ENCODE assay signal across 24 cellular contexts in genomic region chr10:12800302-12800701, GRCh38.
DNase-seq lines count a peak whose midpoint lies in the region; ATAC-seq and TF ChIP-seq lines count a peak whose summit lies in the region.
"Had no signal": no experiment of that assay in that cellular context is flagged by ENCODE, and none has a peak within 500 bp of the region (broad histone marks: within the 10 kb centered on the region; RNA-seq: fewer than 3 reads in every experiment).

No MANE protein-coding gene starts in this region.

- no peak overlapping the region for H3K18ac ChIP-seq in H9 (ENCODE audit: insufficient read length, low read depth, low read length)

- H4K20me1 ChIP-seq in H9 (ENCODE audit: control insufficient read depth, insufficient read depth, insufficient read length) = no peaks in the 10 kb centered on the region

- H3K9ac ChIP-seq in H9 (ENCODE audit: extremely low read depth, insufficient read length, low read length) = no peak overlapping the region

- no peak overlapping the region for H3K4me2 ChIP-seq in H9 (ENCODE audit: insufficient read depth, insufficient read length, low read length)

- no peak overlapping the region for H4K5ac ChIP-seq in H9 (ENCODE audit: insufficient read length, low read depth, low read length)

- H2AFZ ChIP-seq in H9 (ENCODE audit: low read length) = no peak overlapping the region

- H3K23ac ChIP-seq in H9 (ENCODE audit: insufficient read length, low read depth, low read length) = no peak overlapping the region

- no peak for DNase-seq in A673 (ENCODE audit: low spot score)
- no peak for DNase-seq in H9
- DNase-seq in cardiac fibroblast (ENCODE audit: low read depth in 2 of 2) = no peak
- DNase-seq in mesenteric fat pad (ENCODE audit: low spot score) = peak; percentile 30
- DNase-seq in caudate nucleus (lab: John Stamatoyannopoulos, UW) = no peak
- DNase-seq in NCI-H446 treated with DMSO at 0.1 percent for 48 hours (lab: John Stamatoyannopoulos, UW) = no peak
- no peak for DNase-seq in activated gamma-delta T cell (lab: John Stamatoyannopoulos, UW)
- DNase-seq: activated CD4-positive, alpha-beta memory T cell treated with anti-CD3 and anti-CD28 coated beads for 36 hours; activated naive CD4-positive, alpha-beta T cell; activated T-cell treated with anti-CD3 and anti-CD28 coated beads for 4 hours; amniotic stem cell; CD4-positive, alpha-beta T cell; effector CD8-positive, alpha-beta T cell; islet precursor cell; KBM-7; mesenchymal stem cell; natural killer cell; NCI-H1092; NCI-H2107; NCI-H524 treated with DMSO at 0.1 percent for 48 hours; SHP77 treated with DMSO at 0.1 percent for 48 hours; spleen; stimulated activated CD4-positive, alpha-beta T cell treated with anti-CD3 and anti-CD28 coated beads, Interleukin-4, amount 100 ng/mL, for 4 hours had no signal

- no peak overlapping the region for H3K4me3 ChIP-seq in A673 (ENCODE audit: low read depth, low read length, poor library complexity, severe bottlenecking)
- H3K4me3 ChIP-seq in cardiac fibroblast (replicated peaks in 1 of 2; ENCODE audit: low read depth in 2 of 2, low read length in 2 of 2) = no peak overlapping the region
- H3K4me3 ChIP-seq: spleen had no signal

- CTCF ChIA-PET in A673 (lab: Charles Lee) = no interaction called here

- H3K4me1 ChIP-seq in A673 (ENCODE audit: insufficient read depth, low read length, poor library complexity, severe bottlenecking) = peaks cover 5% of the 10 kb centered on the region
- H3K4me1 ChIP-seq in H9 (ENCODE audit: insufficient read depth, low read length) = peaks cover 5% of the 10 kb centered on the region; the same call in 1 of the 2 replicates
- H3K4me1 ChIP-seq: spleen had no signal

- H3K56ac ChIP-seq in H9 (ENCODE audit: insufficient read length, low read depth, low read length) = no peak overlapping the region

- H3K4me1 Mint-ChIP-seq in H9 = peaks cover 31 to 33% of the 10 kb centered on the region in 2 experiments
- H3K4me1 Mint-ChIP-seq: natural killer cell had no signal

- H3K9me3 Mint-ChIP-seq in H9 = no peaks in the 10 kb centered on the region
- H3K9me3 Mint-ChIP-seq: activated CD4-positive, alpha-beta memory T cell treated with anti-CD3 and anti-CD28 coated beads for 36 hours; CD4-positive, alpha-beta T cell; natural killer cell had no signal

- no peak overlapping the region for H2BK120ac ChIP-seq in H9 (ENCODE audit: low read depth, low read length, poor library complexity, severe bottlenecking)

- no peak overlapping the region; a peak in 2 of 7 replicates for H3K27ac Mint-ChIP-seq in H9
- H3K27ac Mint-ChIP-seq: activated CD4-positive, alpha-beta memory T cell treated with anti-CD3 and anti-CD28 coated beads for 36 hours; CD4-positive, alpha-beta T cell; natural killer cell had no signal

- H4K8ac ChIP-seq in H9 (replicated peaks; ENCODE audit: insufficient read length, low read depth, low read length) = no peak overlapping the region

- no peaks in the 10 kb centered on the region for H3K23me2 ChIP-seq in H9 (ENCODE audit: insufficient read length, low read depth, low read length, poor library complexity, severe bottlenecking)

- no peaks in the 10 kb centered on the region for H3K36me3 ChIP-seq in A673 (ENCODE audit: insufficient read depth, low read length, poor library complexity, severe bottlenecking)

- no peaks in the 10 kb centered on the region for H3K79me1 ChIP-seq in H9 (ENCODE audit: insufficient read depth, low read depth, low read length, poor library complexity, severe bottlenecking)

- no peak for ATAC-seq in GM19455 (IDR thresholded peaks at IDR 0.05; ENCODE audit: unreplicated experiment)
- ATAC-seq: natural killer cell had no signal

- H2BK15ac ChIP-seq in H9 (ENCODE audit: low read depth, low read length) = no peak overlapping the region

- no peaks in the 10 kb centered on the region for H3K36me3 Mint-ChIP-seq in H9 (ENCODE audit: insufficient read depth in 1 of 3, low read depth in 3 of 3)
- H3K36me3 Mint-ChIP-seq: activated CD4-positive, alpha-beta memory T cell treated with anti-CD3 and anti-CD28 coated beads for 36 hours; natural killer cell had no signal

- intact Hi-C loops in A673 (cut with micrococcal nuclease; ENCODE audit: unreplicated experiment) = no loop called here

- H3K9me3 ChIP-seq in A673 (ENCODE audit: low read depth, low read length, poor library complexity, severe bottlenecking) = no peaks in the 10 kb centered on the region
- H3K9me3 ChIP-seq in H9 (ENCODE audit: control insufficient read depth, low read depth, low read length) = no peaks in the 10 kb centered on the region
- H3K9me3 ChIP-seq: spleen had no signal

- H3K79me2 ChIP-seq in H9 (ENCODE audit: insufficient read depth, low read length) = no peaks in the 10 kb centered on the region

- H3K14ac ChIP-seq in H9 (ENCODE audit: insufficient read depth, low read length) = no peak overlapping the region

- H2BK5ac ChIP-seq in H9 (ENCODE audit: insufficient read length, low read length) = no peak overlapping the region

- H3K4ac ChIP-seq in H9 (ENCODE audit: low read depth, low read length) = no peak overlapping the region

- H3T11ph ChIP-seq in H9 (ENCODE audit: low read length) = no peak overlapping the region

- no peak overlapping the region for H2BK12ac ChIP-seq in H9 (ENCODE audit: insufficient read length, low read depth, low read length)

- no CpG with 5 or more reads among the region's 4 CpGs for WGBS in H9 (ENCODE audit: extremely low coverage, insufficient read length, low lambda C conversion rate)

- POLR2A ChIA-PET in A673 (lab: Charles Lee; ENCODE audit: low non-redundant PET) = interaction anchor here (0.6 kb wide), 1 partner anchor 504 kb away, joined by 3 read pairs; no protein-coding TSS in a partner anchor

- no peak overlapping the region for H4K91ac ChIP-seq in H9 (ENCODE audit: insufficient read length, low read depth, low read length)

- no peak overlapping the region for H2BK20ac ChIP-seq in H9 (ENCODE audit: low read depth, low read length, poor library complexity, severe bottlenecking)

- H2AK5ac ChIP-seq in H9 (ENCODE audit: insufficient read length, low read length) = no peak overlapping the region

- H3K27me3 ChIP-seq in A673 (replicated peaks; ENCODE audit: insufficient read depth, low read depth, low read length, poor library complexity) (no peaks in the 10 kb centered on the region), H9 (ENCODE audit: insufficient read depth, low read length) (no peaks in the 10 kb centered on the region)
- H3K27me3 ChIP-seq: spleen had no signal

- no peak overlapping the region for H3K4me3 Mint-ChIP-seq in H9
- H3K4me3 Mint-ChIP-seq: activated CD4-positive, alpha-beta memory T cell treated with anti-CD3 and anti-CD28 coated beads for 36 hours; CD4-positive, alpha-beta T cell; natural killer cell had no signal

- H3K27ac ChIP-seq in A673 (ENCODE audit: low read depth, low read length, poor library complexity, severe bottlenecking) = no peak overlapping the region
- no peak overlapping the region for H3K27ac ChIP-seq in H9 (ENCODE audit: insufficient read length, low read depth, low read length)
- H3K27ac ChIP-seq in caudate nucleus (ENCODE audit: low read depth, low read length) = no peak overlapping the region
- H3K27ac ChIP-seq: spleen had no signal

- no TSS peak for BruUV-seq in A673 (replicated peaks; lab: Mats Ljungman, UMichigan)

- peaks cover 2% of the 10 kb centered on the region; the same call in 1 of the 2 replicates for H3K27me3 Mint-ChIP-seq in H9 (ENCODE audit: low read depth)
- H3K27me3 Mint-ChIP-seq: activated CD4-positive, alpha-beta memory T cell treated with anti-CD3 and anti-CD28 coated beads for 36 hours; CD4-positive, alpha-beta T cell had no signal

- 0 out of 2 replicates have a peak, but pooled peaks have one; percentile 21 for TF ChIP-seq CTCF in A673 (conservative IDR thresholded peaks at IDR 0.05; ENCODE audit: low read depth, low read length)
- peak; percentile 57 for TF ChIP-seq CTCF in H9 (conservative IDR thresholded peaks at IDR 0.05)
- peak; percentile 15 for TF ChIP-seq CTCF in cardiac fibroblast (IDR thresholded peaks at IDR 0.05; ENCODE audit: low read depth, low read length)
